17 cellular contexts compared by ENCODE assay signal in the genomic region with DNA sequence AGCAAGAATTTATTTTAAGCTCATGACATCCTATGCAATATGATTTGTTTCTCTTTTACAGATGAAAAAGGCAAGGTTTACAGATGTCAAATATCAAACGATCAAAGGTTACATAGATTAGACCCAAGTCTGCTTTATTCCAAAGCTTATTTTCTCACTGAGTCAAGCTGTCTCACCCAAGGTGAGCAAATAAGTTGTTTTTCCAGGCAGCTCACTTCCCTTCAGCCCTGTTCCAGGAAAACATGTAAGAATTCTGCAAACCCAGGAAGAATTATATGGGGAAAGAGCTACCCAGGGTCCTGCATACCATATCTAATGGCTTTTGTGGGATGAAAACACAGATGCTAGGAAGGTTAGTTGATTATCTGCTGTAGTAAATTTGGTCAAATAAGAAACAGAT. TPM values are rescaled to one million over a fixed set of nuclear protein-coding genes. Genes with fewer than 3 reads are reported as not detected.
DNase-seq lines count a peak whose midpoint lies in the region; ATAC-seq and TF ChIP-seq lines count a peak whose summit lies in the region.
"Had no signal": no experiment of that assay in that cellular context is flagged by ENCODE, and none has a peak within 500 bp of the region (broad histone marks: within the 10 kb centered on the region; RNA-seq: fewer than 3 reads in every experiment).

No MANE protein-coding gene starts in this region.

- H3K27me3 Mint-ChIP-seq in mesothelial cell of epicardium (ENCODE audit: low read depth): peaks cover 8% of the 10 kb centered on the region
- H3K27me3 Mint-ChIP-seq: CD4-positive, alpha-beta memory T cell had no signal

- CTCF ChIA-PET in PC-3 (lab: Charles Lee): no interaction called here
- CTCF ChIA-PET in SK-N-SH (lab: Yijun Ruan, JAX): interaction anchor here (1.1 to 3.0 kb wide), 5 partner anchors 12 to 253 kb away, joined by 3 to 6 read pairs (median 5); no protein-coding TSS in a partner anchor

- no peak overlapping the region for H3K4me2 ChIP-seq in PC-3 (ENCODE audit: low read length)
- no peak overlapping the region for H3K4me2 ChIP-seq in SK-N-SH

- no peaks in the 10 kb centered on the region for H4K20me1 ChIP-seq in PC-3 (ENCODE audit: low read length)
- no peaks in the 10 kb centered on the region for H4K20me1 ChIP-seq in SK-N-SH (ENCODE audit: insufficient read depth)

- no peak for TF ChIP-seq CTCF in PC-3 (conservative IDR thresholded peaks at IDR 0.05; ENCODE audit: low read depth, low read length)
- no peak for TF ChIP-seq CTCF in SK-N-SH (IDR thresholded peaks at IDR 0.05)
- no peak for TF ChIP-seq CTCF in body of pancreas (IDR thresholded peaks at IDR 0.05)
- TF ChIP-seq CTCF in mesothelial cell of epicardium (IDR thresholded peaks at IDR 0.05; ENCODE audit: unreplicated experiment): no peak

- H2AFZ ChIP-seq in PC-3 (ENCODE audit: low read length) (no peak overlapping the region), SK-N-SH (ENCODE audit: low read depth) (no peak overlapping the region)
- H2AFZ ChIP-seq: GM23248 had no signal

- no peak overlapping the region for H3K9ac ChIP-seq in PC-3 (ENCODE audit: low read length)
- no peak overlapping the region for H3K9ac ChIP-seq in SK-N-SH
- H3K9ac ChIP-seq: GM23248 had no signal

- no peaks in the 10 kb centered on the region for H3K36me3 Mint-ChIP-seq in mesothelial cell of epicardium
- H3K36me3 Mint-ChIP-seq: CD4-positive, alpha-beta memory T cell had no signal

- H3K4me3 ChIP-seq in PC-3 (ENCODE audit: low read length) (no peak overlapping the region), SK-N-SH (ENCODE audit: low read depth in 2 of 2, low read length in 1 of 2) (no peak overlapping the region), body of pancreas (no peak overlapping the region)
- H3K4me3 ChIP-seq: GM23248 had no signal

- ATAC-seq in PC-3 (peak; percentile 22; the same call in 1 of the 2 replicates), body of pancreas (peak; percentile 85), GM19328 (IDR thresholded peaks at IDR 0.05; ENCODE audit: unreplicated experiment) (no peak), HG02973 (IDR thresholded peaks at IDR 0.05; ENCODE audit: unreplicated experiment) (no peak)

- H3K9me2 ChIP-seq in PC-3 (replicated peaks; ENCODE audit: low read length): no peaks in the 10 kb centered on the region
- no peaks in the 10 kb centered on the region for H3K9me2 ChIP-seq in SK-N-SH

- H3F3A ChIP-seq in PC-3 (ENCODE audit: low read length, unreplicated experiment): no peaks in the 10 kb centered on the region
- no peaks in the 10 kb centered on the region for H3F3A ChIP-seq in SK-N-SH (replicated peaks; ENCODE audit: insufficient read depth)

- TF ChIP-seq RAD21 in SK-N-SH (IDR thresholded peaks at IDR 0.05; ENCODE audit: low read length): no peak

- H3K36me3 ChIP-seq in PC-3 (ENCODE audit: low read depth, low read length) (no peaks in the 10 kb centered on the region), SK-N-SH (replicated peaks in 1 of 2; ENCODE audit: control insufficient read depth in 1 of 2, insufficient read depth in 2 of 2, low read length in 1 of 2) (no peaks in the 10 kb centered on the region), body of pancreas (replicated peaks in 1 of 2; ENCODE audit: insufficient read depth in 1 of 2, low read depth in 2 of 2) (no peaks in the 10 kb centered on the region)

- H3K27me3 ChIP-seq in PC-3 (ENCODE audit: low read length): peaks cover 33% of the 10 kb centered on the region
- no peaks in the 10 kb centered on the region for H3K27me3 ChIP-seq in SK-N-SH (ENCODE audit: insufficient read depth)
- no peaks in the 10 kb centered on the region for H3K27me3 ChIP-seq in body of pancreas

- H3K9me3 Mint-ChIP-seq in mesothelial cell of epicardium: no peaks in the 10 kb centered on the region

- no peak for TF ChIP-seq POLR2A in body of pancreas (IDR thresholded peaks at IDR 0.05)

- intact Hi-C loops in PC-3 (cut with micrococcal nuclease): no loop called here
- intact Hi-C loops in body of pancreas (cut with DNase I): no loop called here

- no peaks in the 10 kb centered on the region for H3K9me3 ChIP-seq in PC-3 (ENCODE audit: low read length)
- no peaks in the 10 kb centered on the region; the same call in 1 of the 2 replicates for H3K9me3 ChIP-seq in SK-N-SH
- no peaks in the 10 kb centered on the region for H3K9me3 ChIP-seq in body of pancreas

- no peak overlapping the region for H3K4me3 Mint-ChIP-seq in mesothelial cell of epicardium
- H3K4me3 Mint-ChIP-seq: CD4-positive, alpha-beta memory T cell had no signal

- no peak overlapping the region for H3K27ac ChIP-seq in PC-3 (ENCODE audit: low read length)
- peak overlapping the region in 1 of 2 experiments; percentile 60; a peak in 2 of 4 replicates for H3K27ac ChIP-seq in SK-N-SH (ENCODE audit: low read depth in 2 of 2, low read length in 1 of 2)
- H3K27ac ChIP-seq in body of pancreas: peak overlapping the region in 2 of 4 donors; percentile 21 to 47
- H3K27ac ChIP-seq: GM23248 had no signal

- no peak overlapping the region for H3K27ac Mint-ChIP-seq in mesothelial cell of epicardium
- H3K27ac Mint-ChIP-seq: CD4-positive, alpha-beta memory T cell had no signal

- no peaks in the 10 kb centered on the region for H3K4me1 ChIP-seq in PC-3 (ENCODE audit: insufficient read depth, low read length)
- no peaks in the 10 kb centered on the region; a peak in 1 of 4 replicates for H3K4me1 ChIP-seq in SK-N-SH (ENCODE audit: control insufficient read depth in 1 of 2, insufficient read depth in 2 of 2, low read depth in 1 of 2, low read length in 1 of 2)
- H3K4me1 ChIP-seq in body of pancreas: peaks cover 22% of the 10 kb centered on the region

- no peaks in the 10 kb centered on the region for H3K4me1 Mint-ChIP-seq in mesothelial cell of epicardium
- H3K4me1 Mint-ChIP-seq: CD4-positive, alpha-beta memory T cell had no signal

- 0 out of 4 replicates have a peak, but pooled peaks of 1 of the 2 experiments have one; percentile 26 for TF ChIP-seq EP300 in SK-N-SH (IDR thresholded peaks at IDR 0.05; ENCODE audit: borderline replicate concordance in 1 of 2, low read depth in 1 of 2, low read length in 1 of 2)

- DNase-seq in PC-3 (no peak), SK-N-SH (peak; percentile 5), body of pancreas (peak in 3 of 4 donors; percentile 10 to 14 (median 10)), mesothelial cell of epicardium (ENCODE audit: low spot score in 2 of 2, unreplicated experiment in 2 of 2) (no peak)
- DNase-seq: C1 segment of cervical spinal cord; Calu3; CD4-positive, alpha-beta memory T cell; COR-L47; DMS53; DMS79 treated with DMSO at 0.1 percent for 48 hours; GF-D8; GM23248; H7; HCEC 1CT had no signal

- BruUV-seq in PC-3 (replicated peaks; lab: Mats Ljungman, UMichigan): no TSS peak

- WGBS in SK-N-SH (ENCODE audit: low lambda C conversion rate): 4% methylated on average over 1 of the region's 1 CpG
- WGBS in body of pancreas, 2 donors: 7 to 38% methylated on average over 1 of the region's 1 CpG

- H3K79me2 ChIP-seq in PC-3 (ENCODE audit: low read length): no peaks in the 10 kb centered on the region
- H3K79me2 ChIP-seq in SK-N-SH (ENCODE audit: insufficient read depth): no peaks in the 10 kb centered on the region

- POLR2A ChIA-PET in PC-3 (lab: Charles Lee; ENCODE audit: unreplicated experiment): no interaction called here
- POLR2A ChIA-PET in SK-N-SH (lab: Yijun Ruan, JAX): no interaction called here

TF ChIP-seq in SK-N-SH, 30 proteins besides CTCF, POLR2A, EP300 and RAD21:
- TF ChIP-seq RXRA (IDR thresholded peaks at IDR 0.05; ENCODE audit: borderline replicate concordance, low read depth): no peak
- peak; percentile 29 for TF ChIP-seq CHD2 (IDR thresholded peaks at IDR 0.05; ENCODE audit: low read length, partially characterized antibody)
- no peak for TF ChIP-seq MXI1 (IDR thresholded peaks at IDR 0.05; ENCODE audit: low read depth, low read length)

RNA-seq across cellular contexts. Expression of a gene that starts 57.7 kb away (rescaled TPM):
- total RNA-seq in PC-3 (2014; rRNA removed) (3.4 and 7.0 TPM in 2 replicates), body of pancreas (10 to 100 TPM in 1 of 2 donors, 1 to 10 TPM in 1; 9.9 to 11.9 TPM), mesothelial cell of epicardium (1.5 to 2.5 TPM (median 1.7 TPM) in 3 replicates)
- polyA plus RNA-seq in SK-N-SH (2012; rRNA removed): 5.9 and 7.8 TPM in 2 replicates
- polyA plus RNA-seq in SK-N-SH (2012; cell fraction: cytosol; rRNA removed): 7.2 and 7.3 TPM in 2 replicates
- polyA plus RNA-seq in SK-N-SH (2012; cell fraction: nucleus; rRNA removed): 6.0 and 12.7 TPM in 2 replicates
- total RNA-seq: CD4-positive, alpha-beta memory T cell; G401 had no signal
- polyA plus RNA-seq: CD4-positive, alpha-beta memory T cell had no signal

Comparison
In these comparisons a context has a peak if more than half of its experiments do, and no peak if none do; other contexts are left out.
1. ATAC-seq: peak in PC-3 (single experiment) and body of pancreas (single experiment); none in GM19328 (single experiment) and HG02973 (single experiment).
2. DNase-seq: peak in SK-N-SH (single experiment) and body of pancreas (3 of 4); none in PC-3 (single experiment) and mesothelial cell of epicardium (0 of 2).